ENCODE assay signal across 8 cellular contexts in the genomic region with DNA sequence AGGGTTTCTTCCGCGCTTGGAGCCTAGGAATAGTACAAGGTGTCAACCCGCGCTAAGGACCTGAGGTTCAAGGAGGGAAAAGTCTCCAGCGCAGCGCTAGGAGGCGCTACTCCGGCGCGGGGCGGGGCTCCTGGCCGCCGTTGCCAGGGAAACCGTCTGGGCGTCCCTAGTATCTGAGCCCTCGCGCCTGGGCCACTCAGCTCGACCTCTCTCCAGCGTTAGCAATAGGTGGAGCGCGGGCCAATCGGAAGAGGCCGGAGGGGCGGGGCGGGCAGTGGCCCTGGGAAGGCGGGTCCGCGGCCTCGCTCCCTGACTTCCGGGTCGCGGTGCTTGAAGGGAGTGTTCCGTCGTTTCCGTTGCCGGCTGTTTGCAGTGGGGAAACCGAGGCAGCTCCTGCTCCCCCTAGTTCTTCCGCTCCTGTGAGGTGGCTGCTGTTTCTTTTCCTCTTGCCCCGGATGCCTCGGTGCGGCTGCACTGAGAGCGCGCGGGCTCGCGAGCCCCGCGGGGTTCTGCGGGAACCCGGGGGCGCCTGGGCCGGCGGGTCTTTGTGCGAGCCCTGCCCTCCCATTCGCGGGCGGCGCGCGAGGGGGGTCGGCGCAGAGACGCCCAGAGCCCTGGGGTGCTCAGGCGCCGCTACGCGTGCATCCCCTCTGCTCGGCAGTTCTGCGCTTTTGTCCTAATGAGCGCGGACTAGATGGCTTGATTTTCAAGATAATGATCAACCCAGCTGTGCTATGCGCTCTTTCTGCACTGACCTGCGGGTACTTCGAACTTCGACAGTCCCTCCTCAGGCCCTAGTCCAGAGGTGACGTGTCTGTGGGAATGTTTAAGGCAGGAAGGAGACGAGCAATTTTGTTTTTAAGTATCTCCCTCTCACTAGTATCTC. TPM values are rescaled to one million over a fixed set of nuclear protein-coding genes. Genes with fewer than 3 reads are reported as not detected.
DNase-seq lines count a peak whose midpoint lies in the region; ATAC-seq and TF ChIP-seq lines count a peak whose summit lies in the region.

A gene with protein sequence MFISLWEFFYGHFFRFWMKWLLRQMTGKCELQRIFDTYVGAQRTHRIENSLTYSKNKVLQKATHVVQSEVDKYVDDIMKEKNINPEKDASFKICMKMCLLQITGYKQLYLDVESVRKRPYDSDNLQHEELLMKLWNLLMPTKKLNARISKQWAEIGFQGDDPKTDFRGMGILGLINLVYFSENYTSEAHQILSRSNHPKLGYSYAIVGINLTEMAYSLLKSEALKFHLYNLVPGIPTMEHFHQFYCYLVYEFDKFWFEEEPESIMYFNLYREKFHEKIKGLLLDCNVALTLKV (plus strand): TSS at position 312 of the 886 bp plus-strand sequence. CDS start 1,261 bp downstream, outside the sequence.

- H3K36me3 ChIP-seq in mucosa of rectum (ENCODE audit: control insufficient read depth in 2 of 2, insufficient read depth in 2 of 2, low read length in 2 of 2): peaks cover 0 to 7% of the 10 kb centered on the region in 2 donors

- peaks cover 9 to 14% (median 14%) of the 10 kb centered on the region in 3 donors for H3K4me1 Mint-ChIP-seq in IgD-negative memory B cell

- peak within 1 kb of the TSS; percentile 82 to 94 (median 86) for H3K27ac Mint-ChIP-seq in IgD-negative memory B cell

- H3K4me3 Mint-ChIP-seq in IgD-negative memory B cell: peak within 1 kb of the TSS; percentile 87 to 96 (median 91)

- peaks cover 4% of the 10 kb centered on the region for H3K36me3 Mint-ChIP-seq in IgD-negative memory B cell

- H3K27ac ChIP-seq in mucosa of rectum (ENCODE audit: low read depth in 2 of 2, low read length in 2 of 2): peak within 1 kb of the TSS; percentile 78 to 84

- peaks cover 7 to 8% of the 10 kb centered on the region in 2 donors for H3K4me1 ChIP-seq in mucosa of rectum (ENCODE audit: control insufficient read depth in 2 of 2, insufficient read depth in 2 of 2, low read length in 2 of 2)

- no peaks in the 10 kb centered on the region for H3K9me3 Mint-ChIP-seq in IgD-negative memory B cell

- peak within 1 kb of the TSS; percentile 91 for H3K4me3 ChIP-seq in epithelial cell of proximal tubule (ENCODE audit: low read depth, low read length)
- peak within 1 kb of the TSS; percentile 90 to 94 for H3K4me3 ChIP-seq in mucosa of rectum (ENCODE audit: low read length in 2 of 2)

- peak; percentile 85 for TF ChIP-seq CTCF in epithelial cell of proximal tubule (conservative IDR thresholded peaks at IDR 0.05; ENCODE audit: low read depth, low read length)

- DNase-seq in DMS153 (lab: John Stamatoyannopoulos, UW) (peak; percentile 98), OCI-M2 (lab: John Stamatoyannopoulos, UW; ENCODE audit: unreplicated experiment) (peak; percentile 66), activated T-cell treated with anti-CD3 and anti-CD28 coated beads for 48 hours (ENCODE audit: low read depth) (peak; percentile 96), epithelial cell of proximal tubule (ENCODE audit: low read depth) (peak; percentile 51)
- DNase-seq in stimulated activated CD8-positive, alpha-beta memory T cell treated with anti-CD3 and anti-CD28 coated beads, Interleukin-7, amount 100 ng/mL, for 1 hour (ENCODE audit: low read depth in 2 of 2): peak; percentile 95 to 96

- no peaks in the 10 kb centered on the region for H3K27me3 Mint-ChIP-seq in IgD-negative memory B cell

- no peaks in the 10 kb centered on the region for H3K9me3 ChIP-seq in mucosa of rectum (ENCODE audit: control insufficient read depth in 2 of 2, low read length in 2 of 2)

- no peaks in the 10 kb centered on the region for H3K27me3 ChIP-seq in mucosa of rectum (ENCODE audit: control insufficient read depth in 2 of 2, insufficient read depth in 2 of 2, low read length in 2 of 2)

- H3K9ac ChIP-seq in mucosa of rectum (ENCODE audit: low read depth in 1 of 2, low read length in 2 of 2): peak within 1 kb of the TSS; percentile 82 to 91

- ATAC-seq in GM21528 (IDR thresholded peaks at IDR 0.05; ENCODE audit: low FRiP score, unreplicated experiment): peak; percentile 100

RNA-seq across cellular contexts. Expression of the gene that starts here (rescaled TPM):
- 4.8 TPM for polyA plus RNA-seq in IgD-negative memory B cell
- total RNA-seq in epithelial cell of proximal tubule: 15.8 and 44.7 TPM in 2 replicates

Comparison
In these comparisons a context has a peak if more than half of its experiments do, and no peak if none do; other contexts are left out.
1. Peak in every context shown above with its lines: DNase-seq, ATAC-seq, H3K4me3 ChIP-seq and H3K27ac ChIP-seq.